22 cellular contexts compared by ENCODE assay signal in genomic region chr6:147022041-147022440, GRCh38.
DNase-seq lines count a peak whose midpoint lies in the region; ATAC-seq, FAIRE-seq and TF ChIP-seq lines count a peak whose summit lies in the region.
"Had no signal": no experiment of that assay in that cellular context is flagged by ENCODE, and none has a peak within 500 bp of the region (broad histone marks: within the 10 kb centered on the region; RNA-seq: fewer than 3 reads in every experiment).

No MANE protein-coding gene starts in this region.

- POLR2A ChIA-PET in CD4-positive, alpha-beta T cell (lab: Charles Lee) = no interaction called here

- no peaks in the 10 kb centered on the region for H3K9me3 ChIP-seq in CD4-positive, alpha-beta T cell (ENCODE audit: control insufficient read depth, low read length)
- H3K9me3 ChIP-seq: SJCRH30, stomach, upper lobe of right lung had no signal

- no peak for TF ChIP-seq CTCF in bronchial epithelial cell (IDR thresholded peaks at IDR 0.05; ENCODE audit: insufficient read depth, low read length, severe bottlenecking)
- no peak for TF ChIP-seq CTCF in GM13977 (IDR thresholded peaks at IDR 0.05; ENCODE audit: extremely low read depth, insufficient read depth, missing control alignments)
- no peak for TF ChIP-seq CTCF in CD4-positive, alpha-beta T cell (IDR thresholded peaks at IDR 0.05)

- H3K36me3 ChIP-seq in bronchial epithelial cell (ENCODE audit: control insufficient read depth, insufficient read depth, low read length) = no peaks in the 10 kb centered on the region
- H3K36me3 ChIP-seq: stomach, upper lobe of right lung had no signal

- no peak for FAIRE-seq in bronchial epithelial cell (lab: Jason Lieb, UNC)

- no peaks in the 10 kb centered on the region for H3K4me1 Mint-ChIP-seq in activated T-helper 1 cell treated with anti-CD3 and anti-CD28 coated beads, Interleukin-12 subunit alpha, Interleukin-12 subunit beta, Interleukin-2, Interleukin-4 antibody, amounts not matched to agents 30 ng/mL and 10 ng/mL and 1 ng/mL, durations not matched to agents 14 hours and 24 hours and 36 hours (ENCODE audit: low read depth)
- no peaks in the 10 kb centered on the region for H3K4me1 Mint-ChIP-seq in CD4-positive, alpha-beta T cell (ENCODE audit: low read depth)
- H3K4me1 Mint-ChIP-seq: activated naive CD8-positive, alpha-beta T cell treated with anti-CD3 and anti-CD28 coated beads, Interleukin-2, amount 50 U/mL, for 24 hours; CD8-positive, alpha-beta memory T cell; endodermal cell had no signal

- no peak overlapping the region for H3K27ac ChIP-seq in CD4-positive, alpha-beta T cell (ENCODE audit: low read depth, low read length)
- H3K27ac ChIP-seq: SJCRH30, stomach, upper lobe of right lung had no signal

- no peak for ATAC-seq in HG03439 (IDR thresholded peaks at IDR 0.05; ENCODE audit: unreplicated experiment)
- ATAC-seq in CD4-positive, alpha-beta T cell (ENCODE audit: poor library complexity) = no peak
- ATAC-seq: activated CD4-positive, CD25-positive, alpha-beta regulatory T cell treated with anti-CD3 and anti-CD28 coated beads, Interleukin-2, amount 50 U/mL, for 24 hours; activated naive CD8-positive, alpha-beta T cell treated with anti-CD3 and anti-CD28 coated beads, Interleukin-2, amount 50 U/mL, for 24 hours; right cardiac atrium; upper lobe of right lung had no signal

- no peaks in the 10 kb centered on the region for H3K9me3 Mint-ChIP-seq in activated T-helper 1 cell treated with anti-CD3 and anti-CD28 coated beads, Interleukin-12 subunit alpha, Interleukin-12 subunit beta, Interleukin-2, Interleukin-4 antibody, amounts not matched to agents 30 ng/mL and 10 ng/mL and 1 ng/mL, durations not matched to agents 14 hours and 24 hours and 36 hours
- H3K9me3 Mint-ChIP-seq in CD4-positive, alpha-beta T cell = no peaks in the 10 kb centered on the region
- H3K9me3 Mint-ChIP-seq: activated naive CD8-positive, alpha-beta T cell treated with anti-CD3 and anti-CD28 coated beads, Interleukin-2, amount 50 U/mL, for 24 hours; CD8-positive, alpha-beta memory T cell; endodermal cell; T-helper 2 cell treated with Interferon-gamma antibody and Interleukin-4, amounts not matched to agents 5 μg/mL and 100 μg/mL, for 36 hours had no signal

- intact Hi-C loops in activated T-helper 1 cell treated with anti-CD3 and anti-CD28 coated beads, Interleukin-12 subunit alpha, Interleukin-12 subunit beta, Interleukin-2, Interleukin-4 antibody, amounts not matched to agents 30 ng/mL and 10 ng/mL and 1 ng/mL, durations not matched to agents 14 hours and 24 hours and 36 hours (cut with micrococcal nuclease) = no loop called here
- intact Hi-C loops in CD4-positive, alpha-beta T cell (cut with DNase I, micrococcal nuclease) = no loop called here

- DNase-seq in Caki2 (ENCODE audit: low read depth) = peak; percentile 25
- peak; percentile 40 for DNase-seq in LHCN-M2 (ENCODE audit: low read depth)
- DNase-seq in bronchial epithelial cell (ENCODE audit: low read depth) = peak; percentile 58
- peak; percentile 90 for DNase-seq in kidney tubule cell (ENCODE audit: low spot score)
- DNase-seq in GM13977 (ENCODE audit: low spot score) = no peak
- DNase-seq in activated T-helper 1 cell treated with anti-CD3 and anti-CD28 coated beads, Interleukin-12 subunit alpha, Interleukin-12 subunit beta, Interleukin-2, Interleukin-4 antibody, amounts not matched to agents 30 ng/mL and 10 ng/mL and 1 ng/mL, durations not matched to agents 14 hours and 24 hours and 36 hours (ENCODE audit: low spot score) = no peak
- no peak for DNase-seq in CD4-positive, alpha-beta T cell
- DNase-seq: activated naive CD8-positive, alpha-beta T cell treated with anti-CD3 and anti-CD28 coated beads, Interleukin-2, amount 50 U/mL, for 24 hours; CD8-positive, alpha-beta memory T cell; DMS79 treated with DMSO at 0.1 percent for 48 hours; endodermal cell; foreskin melanocyte; H7; NCI-H1048; NCI-H510A treated with DMSO at 0.1 percent for 48 hours; right cardiac atrium; SJCRH30; stomach; upper lobe of right lung had no signal

- no peak overlapping the region for H3K27ac Mint-ChIP-seq in activated T-helper 1 cell treated with anti-CD3 and anti-CD28 coated beads, Interleukin-12 subunit alpha, Interleukin-12 subunit beta, Interleukin-2, Interleukin-4 antibody, amounts not matched to agents 30 ng/mL and 10 ng/mL and 1 ng/mL, durations not matched to agents 14 hours and 24 hours and 36 hours
- no peak overlapping the region for H3K27ac Mint-ChIP-seq in CD4-positive, alpha-beta T cell
- H3K27ac Mint-ChIP-seq: activated naive CD8-positive, alpha-beta T cell treated with anti-CD3 and anti-CD28 coated beads, Interleukin-2, amount 50 U/mL, for 24 hours; CD8-positive, alpha-beta memory T cell; endodermal cell; T-helper 2 cell treated with Interferon-gamma antibody and Interleukin-4, amounts not matched to agents 5 μg/mL and 100 μg/mL, for 36 hours had no signal

- H3K36me3 Mint-ChIP-seq in activated T-helper 1 cell treated with anti-CD3 and anti-CD28 coated beads, Interleukin-12 subunit alpha, Interleukin-12 subunit beta, Interleukin-2, Interleukin-4 antibody, amounts not matched to agents 30 ng/mL and 10 ng/mL and 1 ng/mL, durations not matched to agents 14 hours and 24 hours and 36 hours (ENCODE audit: low read depth) = no peaks in the 10 kb centered on the region
- H3K36me3 Mint-ChIP-seq in CD4-positive, alpha-beta T cell (ENCODE audit: low read depth) = no peaks in the 10 kb centered on the region

- no peak overlapping the region for H3K4me3 Mint-ChIP-seq in activated T-helper 1 cell treated with anti-CD3 and anti-CD28 coated beads, Interleukin-12 subunit alpha, Interleukin-12 subunit beta, Interleukin-2, Interleukin-4 antibody, amounts not matched to agents 30 ng/mL and 10 ng/mL and 1 ng/mL, durations not matched to agents 14 hours and 24 hours and 36 hours
- no peak overlapping the region for H3K4me3 Mint-ChIP-seq in CD4-positive, alpha-beta T cell
- H3K4me3 Mint-ChIP-seq: activated naive CD8-positive, alpha-beta T cell treated with anti-CD3 and anti-CD28 coated beads, Interleukin-2, amount 50 U/mL, for 24 hours; CD8-positive, alpha-beta memory T cell; endodermal cell; T-helper 2 cell treated with Interferon-gamma antibody and Interleukin-4, amounts not matched to agents 5 μg/mL and 100 μg/mL, for 36 hours had no signal

- no peaks in the 10 kb centered on the region for H3K27me3 Mint-ChIP-seq in activated T-helper 1 cell treated with anti-CD3 and anti-CD28 coated beads, Interleukin-12 subunit alpha, Interleukin-12 subunit beta, Interleukin-2, Interleukin-4 antibody, amounts not matched to agents 30 ng/mL and 10 ng/mL and 1 ng/mL, durations not matched to agents 14 hours and 24 hours and 36 hours (ENCODE audit: insufficient read depth)
- H3K27me3 Mint-ChIP-seq in CD4-positive, alpha-beta T cell = no peaks in the 10 kb centered on the region
- H3K27me3 Mint-ChIP-seq: activated naive CD8-positive, alpha-beta T cell treated with anti-CD3 and anti-CD28 coated beads, Interleukin-2, amount 50 U/mL, for 24 hours had no signal

- CTCF ChIA-PET in CD4-positive, alpha-beta T cell (lab: Charles Lee) = no interaction called here

- H3K4me3 ChIP-seq in bronchial epithelial cell (ENCODE audit: low read depth, low read length) = no peak overlapping the region
- H3K4me3 ChIP-seq: SJCRH30, stomach, upper lobe of right lung had no signal

- in situ Hi-C loops in Caki2 (cut with HindIII; ENCODE audit: low pct_unique_long_range_greater_than_20kb, low sequenced_read_pairs) = no loop called here
- in situ Hi-C loops in GM13977 (cut with MboI; ENCODE audit: low pct_unique_long_range_greater_than_20kb, low sequenced_read_pairs, unreplicated experiment) = no loop called here

- H3K27me3 ChIP-seq in bronchial epithelial cell (ENCODE audit: control insufficient read depth, insufficient read depth, low read length) = no peaks in the 10 kb centered on the region
- H3K27me3 ChIP-seq in CD4-positive, alpha-beta T cell (ENCODE audit: control insufficient read depth, insufficient read depth, low read length) = no peaks in the 10 kb centered on the region
- H3K27me3 ChIP-seq: SJCRH30, stomach, upper lobe of right lung had no signal

Comparison
In these comparisons a context has a peak if more than half of its experiments do, and no peak if none do; other contexts are left out.
1. DNase-seq: peak in Caki2 (single experiment), LHCN-M2 (single experiment), bronchial epithelial cell (single experiment) and kidney tubule cell (single experiment); none in GM13977 (single experiment), activated T-helper 1 cell treated with anti-CD3 and anti-CD28 coated beads, Interleukin-12 subunit alpha, Interleukin-12 subunit beta, Interleukin-2, Interleukin-4 antibody, amounts not matched to agents 30 ng/mL and 10 ng/mL and 1 ng/mL, durations not matched to agents 14 hours and 24 hours and 36 hours (single experiment) and CD4-positive, alpha-beta T cell (0 of 10).